Comparison of ENCODE assay signal across 14 cellular contexts in the genomic region with DNA sequence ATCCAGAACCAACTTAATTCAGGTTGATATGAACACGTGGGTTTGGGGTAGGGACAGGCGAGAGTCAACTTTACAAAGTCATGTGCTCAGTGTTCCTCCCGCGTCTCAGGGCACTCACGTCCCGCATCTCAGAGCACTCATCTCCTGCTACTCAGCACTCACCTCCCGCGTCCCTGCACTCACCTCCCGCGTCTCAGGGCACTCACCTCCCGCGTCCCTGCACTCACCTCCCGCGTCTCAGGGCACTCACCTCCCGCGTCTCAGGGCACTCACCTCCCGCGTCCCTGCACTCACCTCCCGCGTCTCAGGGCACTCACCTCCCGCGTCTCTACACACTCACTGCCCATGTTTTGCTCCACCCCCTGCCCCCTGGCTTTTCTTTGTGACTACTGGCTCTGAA. TPM values are rescaled to one million over a fixed set of nuclear protein-coding genes. Genes with fewer than 3 reads are reported as not detected.
"Had no signal": no experiment of that assay in that cellular context is flagged by ENCODE, and none has a peak within 500 bp of the region (broad histone marks: within the 10 kb centered on the region; RNA-seq: fewer than 3 reads in every experiment).

No MANE protein-coding gene starts in this region.

RNA-seq across cellular contexts. Expression of gene NKX1-1, which starts 33.7 kb away (rescaled TPM):
- total RNA-seq: activated B cell treated with CpG ODN at 0.5 μM for 24 hours; activated CD4-positive, alpha-beta memory T cell treated with anti-CD3 and anti-CD28 coated beads for 36 hours; activated CD4-positive, alpha-beta T cell treated with anti-CD3 and anti-CD28 coated beads, Interleukin-2, amount 10 ng/mL, durations not matched to agents 24 days and 14 days; activated CD8-positive, alpha-beta memory T cell treated with anti-CD3 and anti-CD28 coated beads for 36 hours; activated CD8-positive, alpha-beta T cell treated with anti-CD3 and anti-CD28 coated beads for 36 hours; activated T-cell treated with anti-CD3 and anti-CD28 coated beads, Interleukin-2, amount 50 U/mL, for 4 hours; activated T-helper 2 cell treated with anti-CD3 and anti-CD28 coated beads, Interferon-gamma antibody, Interleukin-2, Interleukin-4, amounts not matched to agents 10 μg/mL and 5 μg/mL and 100 μg/mL, durations not matched to agents 14 hours and 24 hours and 36 hours; adrenal gland; aorta; astrocyte; body of pancreas; breast epithelium; T-cell; T-helper 1 cell treated with Interleukin-12 subunit alpha and Interleukin-12 subunit beta and Interleukin-4 antibody, amounts not matched to agents 30 ng/mL and 1 ng/mL, for 36 hours had no signal
- polyA plus RNA-seq: adrenal gland, aorta had no signal
